Comparison of ENCODE assay signal across 1 cellular context in the genomic region with DNA sequence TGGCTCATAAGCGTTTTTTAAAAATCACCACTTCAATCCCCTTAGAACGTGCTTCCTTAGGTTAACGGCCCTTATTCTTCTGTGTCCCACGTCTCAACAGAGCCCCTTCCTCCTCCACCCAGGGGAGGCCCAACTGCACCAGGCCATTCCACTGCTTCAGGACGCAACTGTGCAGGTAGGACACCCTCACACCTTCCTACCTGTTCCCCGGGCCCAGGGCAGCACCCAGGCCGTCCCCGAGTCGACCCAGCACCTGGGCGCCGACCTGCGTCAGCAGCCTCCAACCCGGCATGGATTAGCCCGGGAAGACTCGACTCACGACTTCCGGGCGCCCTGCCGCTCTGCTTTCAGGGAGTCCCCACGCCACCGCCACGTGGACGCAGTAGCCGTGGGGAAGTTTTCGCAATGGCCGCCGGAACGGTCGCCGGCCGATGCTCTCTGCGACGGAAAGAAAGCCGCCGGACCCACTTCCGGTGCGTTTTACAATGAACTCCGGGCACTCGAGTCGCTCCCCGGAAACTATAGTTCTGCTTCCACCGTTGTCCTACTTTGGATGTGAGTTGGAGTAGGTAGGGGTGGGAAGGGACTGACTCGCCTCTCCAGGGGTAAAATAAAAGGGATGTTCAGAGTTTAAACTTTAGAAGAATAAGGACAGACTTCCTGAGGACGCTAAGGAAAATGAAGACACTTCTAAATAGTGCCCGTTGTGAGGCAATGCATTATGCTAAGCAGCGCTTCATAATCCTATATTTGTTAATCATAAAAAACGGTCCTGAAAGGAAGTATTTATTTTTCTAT.
A peak's percentile ranks its signal among the peaks of the same experiment; 100 is the strongest.
TF ChIP-seq lines count a peak whose summit lies in the region.

A gene (minus strand): TSS at position 442 of the 798 bp plus-strand sequence. CDS start 150 bp downstream, at position 292.

TF ChIP-seq in HepG2, 621 proteins besides CTCF, POLR2A, EP300 and RAD21 (continued from another document and continues in another):
- TF ChIP-seq ETV6 (CRISPR knock-in tag; conservative IDR thresholded peaks at IDR 0.05) (peak; percentile 67; the same call in 1 of the 2 replicates), FOXP1 (IDR thresholded peaks at IDR 0.05) (no peak), FOXP1 (CRISPR knock-in tag; IDR thresholded peaks at IDR 0.05) (no peak), ZNF329 (CRISPR knock-in tag; IDR thresholded peaks at IDR 0.05; ENCODE audit: low read depth) (peak; percentile 92), NAIF1 (CRISPR knock-in tag; IDR thresholded peaks at IDR 0.05; ENCODE audit: borderline replicate concordance) (0 out of 2 replicates have a peak, but pooled peaks have one; percentile 23), FOSL1 (CRISPR knock-in tag; IDR thresholded peaks at IDR 0.05; ENCODE audit: borderline replicate concordance) (peak; percentile 64; the same call in 1 of the 2 replicates), KDM3A (CRISPR knock-in tag; IDR thresholded peaks at IDR 0.05; ENCODE audit: low read depth) (peak; percentile 87), NFRKB (IDR thresholded peaks at IDR 0.05) (peak; percentile 78), CEBPB (IDR thresholded peaks at IDR 0.05; ENCODE audit: borderline replicate concordance, low read depth, low read length) (peak; percentile 86), ZNF747 (CRISPR knock-in tag; IDR thresholded peaks at IDR 0.05; ENCODE audit: borderline replicate concordance) (peak; percentile 95), ZMAT3 (CRISPR knock-in tag; conservative IDR thresholded peaks at IDR 0.05) (peak; percentile 97), TAF15 (IDR thresholded peaks at IDR 0.05; ENCODE audit: low read depth, low read length, poor library complexity, severe bottlenecking) (peak; percentile 69), TOE1 (CRISPR knock-in tag; IDR thresholded peaks at IDR 0.05) (no peak; the same call in 1 of the 2 replicates), MBD4 (IDR thresholded peaks at IDR 0.05; ENCODE audit: borderline replicate concordance, low read length) (no peak), TEAD2 (CRISPR knock-in tag; IDR thresholded peaks at IDR 0.05) (peak; percentile 72; the same call in 1 of the 2 replicates), NFE2L2 (IDR thresholded peaks at IDR 0.05; ENCODE audit: low read length) (no peak), KDM5B (CRISPR knock-in tag; IDR thresholded peaks at IDR 0.05; ENCODE audit: borderline replicate concordance) (peak; percentile 97), ZNF350 (CRISPR knock-in tag; IDR thresholded peaks at IDR 0.05; ENCODE audit: borderline replicate concordance, low read depth) (peak; percentile 95), ZNF782 (CRISPR knock-in tag; IDR thresholded peaks at IDR 0.05; ENCODE audit: borderline replicate concordance) (peak; percentile 73; the same call in 1 of the 2 replicates), ZKSCAN5 (CRISPR knock-in tag; IDR thresholded peaks at IDR 0.05) (no peak), AKAP8 (CRISPR knock-in tag; IDR thresholded peaks at IDR 0.05) (peak; percentile 61; the same call in 1 of the 2 replicates), SATB2 (CRISPR knock-in tag; IDR thresholded peaks at IDR 0.05) (peak; percentile 94), ISL2 (CRISPR knock-in tag; IDR thresholded peaks at IDR 0.05) (peak; percentile 85), GLI4 (CRISPR knock-in tag; IDR thresholded peaks at IDR 0.05; ENCODE audit: borderline replicate concordance) (0 out of 2 replicates have a peak, but pooled peaks have one; percentile 73), ARID2 (CRISPR knock-in tag; IDR thresholded peaks at IDR 0.05; ENCODE audit: borderline replicate concordance) (peak; percentile 96), ZNF7 (CRISPR knock-in tag; IDR thresholded peaks at IDR 0.05) (no peak), KLF12 (CRISPR knock-in tag; IDR thresholded peaks at IDR 0.05; ENCODE audit: borderline replicate concordance) (peak; percentile 93), HNRNPK (IDR thresholded peaks at IDR 0.05; ENCODE audit: low read depth, low read length, poor library complexity, severe bottlenecking) (no peak), SALL2 (CRISPR knock-in tag; IDR thresholded peaks at IDR 0.05) (peak; percentile 96), BCL6 (CRISPR knock-in tag; IDR thresholded peaks at IDR 0.05) (peak; percentile 57), ZNF256 (CRISPR knock-in tag; conservative IDR thresholded peaks at IDR 0.05) (peak; percentile 94), ZNF781 (CRISPR knock-in tag; IDR thresholded peaks at IDR 0.05; ENCODE audit: borderline replicate concordance, not compliant biosample characterization) (peak; percentile 96), ZNF12 (CRISPR knock-in tag; IDR thresholded peaks at IDR 0.05) (peak; percentile 68; the same call in 1 of the 2 replicates)
- TF ChIP-seq, protein P1, sequence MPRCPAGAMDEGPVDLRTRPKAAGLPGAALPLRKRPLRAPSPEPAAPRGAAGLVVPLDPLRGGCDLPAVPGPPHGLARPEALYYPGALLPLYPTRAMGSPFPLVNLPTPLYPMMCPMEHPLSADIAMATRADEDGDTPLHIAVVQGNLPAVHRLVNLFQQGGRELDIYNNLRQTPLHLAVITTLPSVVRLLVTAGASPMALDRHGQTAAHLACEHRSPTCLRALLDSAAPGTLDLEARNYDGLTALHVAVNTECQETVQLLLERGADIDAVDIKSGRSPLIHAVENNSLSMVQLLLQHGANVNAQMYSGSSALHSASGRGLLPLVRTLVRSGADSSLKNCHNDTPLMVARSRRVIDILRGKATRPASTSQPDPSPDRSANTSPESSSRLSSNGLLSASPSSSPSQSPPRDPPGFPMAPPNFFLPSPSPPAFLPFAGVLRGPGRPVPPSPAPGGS (CRISPR knock-in tag; IDR thresholded peaks at IDR 0.05) = peak; percentile 86
- TF ChIP-seq, protein P2, sequence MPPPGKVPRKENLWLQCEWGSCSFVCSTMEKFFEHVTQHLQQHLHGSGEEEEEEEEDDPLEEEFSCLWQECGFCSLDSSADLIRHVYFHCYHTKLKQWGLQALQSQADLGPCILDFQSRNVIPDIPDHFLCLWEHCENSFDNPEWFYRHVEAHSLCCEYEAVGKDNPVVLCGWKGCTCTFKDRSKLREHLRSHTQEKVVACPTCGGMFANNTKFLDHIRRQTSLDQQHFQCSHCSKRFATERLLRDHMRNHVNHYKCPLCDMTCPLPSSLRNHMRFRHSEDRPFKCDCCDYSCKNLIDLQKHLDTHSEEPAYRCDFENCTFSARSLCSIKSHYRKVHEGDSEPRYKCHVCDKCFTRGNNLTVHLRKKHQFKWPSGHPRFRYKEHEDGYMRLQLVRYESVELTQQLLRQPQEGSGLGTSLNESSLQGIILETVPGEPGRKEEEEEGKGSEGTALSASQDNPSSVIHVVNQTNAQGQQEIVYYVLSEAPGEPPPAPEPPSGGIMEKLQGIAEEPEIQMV (CRISPR knock-in tag; IDR thresholded peaks at IDR 0.05; ENCODE audit: low read depth) = peak; percentile 94
- TF ChIP-seq, protein P3, sequence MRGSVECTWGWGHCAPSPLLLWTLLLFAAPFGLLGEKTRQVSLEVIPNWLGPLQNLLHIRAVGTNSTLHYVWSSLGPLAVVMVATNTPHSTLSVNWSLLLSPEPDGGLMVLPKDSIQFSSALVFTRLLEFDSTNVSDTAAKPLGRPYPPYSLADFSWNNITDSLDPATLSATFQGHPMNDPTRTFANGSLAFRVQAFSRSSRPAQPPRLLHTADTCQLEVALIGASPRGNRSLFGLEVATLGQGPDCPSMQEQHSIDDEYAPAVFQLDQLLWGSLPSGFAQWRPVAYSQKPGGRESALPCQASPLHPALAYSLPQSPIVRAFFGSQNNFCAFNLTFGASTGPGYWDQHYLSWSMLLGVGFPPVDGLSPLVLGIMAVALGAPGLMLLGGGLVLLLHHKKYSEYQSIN (CRISPR knock-in tag; IDR thresholded peaks at IDR 0.05; ENCODE audit: borderline replicate concordance) = no peak
- TF ChIP-seq, protein P4, sequence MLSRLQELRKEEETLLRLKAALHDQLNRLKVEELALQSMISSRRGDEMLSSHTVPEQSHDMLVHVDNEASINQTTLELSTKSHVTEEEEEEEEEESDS (CRISPR knock-in tag; IDR thresholded peaks at IDR 0.05; ENCODE audit: borderline replicate concordance) = peak; percentile 88
- TF ChIP-seq, protein P5, sequence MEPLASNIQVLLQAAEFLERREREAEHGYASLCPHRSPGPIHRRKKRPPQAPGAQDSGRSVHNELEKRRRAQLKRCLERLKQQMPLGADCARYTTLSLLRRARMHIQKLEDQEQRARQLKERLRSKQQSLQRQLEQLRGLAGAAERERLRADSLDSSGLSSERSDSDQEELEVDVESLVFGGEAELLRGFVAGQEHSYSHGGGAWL (CRISPR knock-in tag; IDR thresholded peaks at IDR 0.05) = peak; percentile 99
- TF ChIP-seq, protein P6, sequence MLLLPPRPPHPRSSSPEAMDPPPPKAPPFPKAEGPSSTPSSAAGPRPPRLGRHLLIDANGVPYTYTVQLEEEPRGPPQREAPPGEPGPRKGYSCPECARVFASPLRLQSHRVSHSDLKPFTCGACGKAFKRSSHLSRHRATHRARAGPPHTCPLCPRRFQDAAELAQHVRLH (CRISPR knock-in tag; IDR thresholded peaks at IDR 0.05; ENCODE audit: borderline replicate concordance, low read depth) = peak; percentile 96
- TF ChIP-seq, protein P7, sequence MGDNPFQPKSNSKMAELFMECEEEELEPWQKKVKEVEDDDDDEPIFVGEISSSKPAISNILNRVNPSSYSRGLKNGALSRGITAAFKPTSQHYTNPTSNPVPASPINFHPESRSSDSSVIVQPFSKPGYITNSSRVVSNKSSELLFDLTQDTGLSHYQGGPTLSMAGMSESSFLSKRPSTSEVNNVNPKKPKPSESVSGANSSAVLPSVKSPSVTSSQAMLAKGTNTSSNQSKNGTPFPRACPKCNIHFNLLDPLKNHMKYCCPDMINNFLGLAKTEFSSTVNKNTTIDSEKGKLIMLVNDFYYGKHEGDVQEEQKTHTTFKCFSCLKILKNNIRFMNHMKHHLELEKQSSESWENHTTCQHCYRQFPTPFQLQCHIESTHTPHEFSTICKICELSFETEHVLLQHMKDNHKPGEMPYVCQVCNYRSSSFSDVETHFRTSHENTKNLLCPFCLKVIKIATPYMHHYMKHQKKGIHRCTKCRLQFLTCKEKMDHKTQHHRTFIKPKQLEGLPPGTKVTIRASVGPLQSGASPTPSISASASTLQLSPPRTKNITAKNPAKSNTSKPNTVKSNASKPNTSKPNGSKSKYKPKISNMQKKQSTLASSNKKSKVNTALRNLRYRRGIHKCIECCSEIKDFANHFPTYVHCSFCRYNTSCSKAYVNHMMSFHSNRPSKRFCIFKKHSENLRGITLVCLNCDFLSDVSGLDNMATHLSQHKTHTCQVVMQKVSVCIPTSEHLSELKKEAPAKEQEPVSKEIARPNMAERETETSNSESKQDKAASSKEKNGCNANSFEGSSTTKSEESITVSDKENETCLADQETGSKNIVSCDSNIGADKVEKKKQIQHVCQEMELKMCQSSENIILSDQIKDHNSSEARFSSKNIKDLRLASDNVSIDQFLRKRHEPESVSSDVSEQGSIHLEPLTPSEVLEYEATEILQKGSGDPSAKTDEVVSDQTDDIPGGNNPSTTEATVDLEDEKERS (CRISPR knock-in tag; IDR thresholded peaks at IDR 0.05) = peak; percentile 93
- TF ChIP-seq, protein P8, sequence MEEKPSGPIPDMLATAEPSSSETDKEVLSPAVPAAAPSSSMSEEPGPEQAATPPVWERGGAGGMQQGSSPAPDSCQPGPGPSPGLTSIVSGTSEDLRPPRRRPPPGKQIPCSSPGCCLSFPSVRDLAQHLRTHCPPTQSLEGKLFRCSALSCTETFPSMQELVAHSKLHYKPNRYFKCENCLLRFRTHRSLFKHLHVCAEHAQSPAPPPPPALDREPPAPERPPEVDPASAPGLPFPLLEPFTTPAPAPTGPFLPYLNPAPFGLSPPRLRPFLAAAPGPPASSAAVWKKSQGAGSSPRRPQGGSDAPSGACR (CRISPR knock-in tag; IDR thresholded peaks at IDR 0.05) = peak; percentile 99
- TF ChIP-seq, protein P9, sequence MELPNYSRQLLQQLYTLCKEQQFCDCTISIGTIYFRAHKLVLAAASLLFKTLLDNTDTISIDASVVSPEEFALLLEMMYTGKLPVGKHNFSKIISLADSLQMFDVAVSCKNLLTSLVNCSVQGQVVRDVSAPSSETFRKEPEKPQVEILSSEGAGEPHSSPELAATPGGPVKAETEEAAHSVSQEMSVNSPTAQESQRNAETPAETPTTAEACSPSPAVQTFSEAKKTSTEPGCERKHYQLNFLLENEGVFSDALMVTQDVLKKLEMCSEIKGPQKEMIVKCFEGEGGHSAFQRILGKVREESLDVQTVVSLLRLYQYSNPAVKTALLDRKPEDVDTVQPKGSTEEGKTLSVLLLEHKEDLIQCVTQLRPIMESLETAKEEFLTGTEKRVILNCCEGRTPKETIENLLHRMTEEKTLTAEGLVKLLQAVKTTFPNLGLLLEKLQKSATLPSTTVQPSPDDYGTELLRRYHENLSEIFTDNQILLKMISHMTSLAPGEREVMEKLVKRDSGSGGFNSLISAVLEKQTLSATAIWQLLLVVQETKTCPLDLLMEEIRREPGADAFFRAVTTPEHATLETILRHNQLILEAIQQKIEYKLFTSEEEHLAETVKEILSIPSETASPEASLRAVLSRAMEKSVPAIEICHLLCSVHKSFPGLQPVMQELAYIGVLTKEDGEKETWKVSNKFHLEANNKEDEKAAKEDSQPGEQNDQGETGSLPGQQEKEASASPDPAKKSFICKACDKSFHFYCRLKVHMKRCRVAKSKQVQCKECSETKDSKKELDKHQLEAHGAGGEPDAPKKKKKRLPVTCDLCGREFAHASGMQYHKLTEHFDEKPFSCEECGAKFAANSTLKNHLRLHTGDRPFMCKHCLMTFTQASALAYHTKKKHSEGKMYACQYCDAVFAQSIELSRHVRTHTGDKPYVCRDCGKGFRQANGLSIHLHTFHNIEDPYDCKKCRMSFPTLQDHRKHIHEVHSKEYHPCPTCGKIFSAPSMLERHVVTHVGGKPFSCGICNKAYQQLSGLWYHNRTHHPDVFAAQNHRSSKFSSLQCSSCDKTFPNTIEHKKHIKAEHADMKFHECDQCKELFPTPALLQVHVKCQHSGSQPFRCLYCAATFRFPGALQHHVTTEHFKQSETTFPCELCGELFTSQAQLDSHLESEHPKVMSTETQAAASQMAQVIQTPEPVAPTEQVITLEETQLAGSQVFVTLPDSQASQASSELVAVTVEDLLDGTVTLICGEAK (IDR thresholded peaks at IDR 0.05) = peak; percentile 95
- TF ChIP-seq, protein P9 (CRISPR knock-in tag; IDR thresholded peaks at IDR 0.05) = peak; percentile 95
